8 cellular contexts compared by ENCODE assay signal in the genomic region with DNA sequence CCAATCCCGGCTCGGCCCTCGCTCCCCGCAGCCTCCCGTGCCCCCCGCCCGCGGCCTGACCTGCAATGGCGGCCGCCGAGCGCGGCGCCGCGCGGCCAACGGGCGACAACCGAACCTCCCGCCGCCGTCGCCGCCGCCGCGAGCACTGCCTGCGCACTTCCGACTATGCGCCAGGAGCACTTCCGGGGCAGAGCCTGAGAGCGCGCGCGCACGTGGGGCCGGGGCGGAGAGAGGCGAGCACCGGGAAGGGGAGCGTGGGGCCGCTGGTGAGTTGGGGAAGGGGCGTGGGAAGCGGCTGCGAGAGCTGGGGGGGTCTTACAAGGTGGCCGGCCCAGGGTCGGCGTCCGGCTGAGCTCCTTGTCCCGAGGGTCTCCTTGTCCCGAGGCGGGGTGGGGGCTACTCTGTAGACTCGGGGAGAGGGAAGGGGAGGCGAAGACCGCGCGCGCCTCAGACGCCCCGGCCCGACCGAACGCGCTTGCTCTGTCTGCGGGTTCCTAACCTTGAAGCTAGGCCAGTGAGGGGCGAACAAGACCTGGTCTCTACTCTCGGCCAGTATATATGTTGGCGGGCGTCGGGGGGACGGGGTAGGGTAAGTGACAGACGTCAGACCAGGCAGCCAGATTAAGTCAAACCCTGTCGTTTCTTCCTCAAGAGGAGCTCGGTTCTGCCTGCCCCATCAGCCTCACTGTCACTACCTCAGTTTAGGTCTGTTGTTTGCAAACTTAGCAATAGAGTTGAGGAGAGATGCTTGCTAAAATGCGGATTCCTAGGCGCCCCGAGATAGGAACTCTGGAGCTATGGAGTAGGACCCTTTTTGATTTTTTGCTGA. TPM values are rescaled to one million over a fixed set of nuclear protein-coding genes. Genes with fewer than 3 reads are reported as not detected.
A peak's percentile ranks its signal among the peaks of the same experiment; 100 is the strongest.
DNase-seq lines count a peak whose midpoint lies in the region; ATAC-seq and TF ChIP-seq lines count a peak whose summit lies in the region.

A gene with protein sequence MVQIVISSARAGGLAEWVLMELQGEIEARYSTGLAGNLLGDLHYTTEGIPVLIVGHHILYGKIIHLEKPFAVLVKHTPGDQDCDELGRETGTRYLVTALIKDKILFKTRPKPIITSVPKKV (minus strand): TSS at position 165 of the 829 bp plus-strand sequence. CDS start 11,130 bp downstream, outside the sequence.
A gene (plus strand): TSS at position 226 of the 829 bp plus-strand sequence. CDS start 811 bp downstream, outside the sequence.

- H3K27me3 Mint-ChIP-seq in activated CD4-positive, alpha-beta memory T cell treated with anti-CD3 and anti-CD28 coated beads for 36 hours, result no peaks in the 10 kb centered on the region

- TF ChIP-seq CTCF in lower lobe of right lung (IDR thresholded peaks at IDR 0.05), result no peak

- H3K36me3 ChIP-seq in duodenal mucosa (ENCODE audit: control insufficient read depth in 1 of 2, insufficient read depth in 2 of 2, low read length in 2 of 2), result peaks cover 2 to 6% of the 10 kb centered on the region in 2 donors
- H3K36me3 ChIP-seq in lower lobe of right lung, result peaks cover 22% of the 10 kb centered on the region

- peaks cover 64% of the 10 kb centered on the region for H3K4me1 Mint-ChIP-seq in activated CD4-positive, alpha-beta memory T cell treated with anti-CD3 and anti-CD28 coated beads for 36 hours (ENCODE audit: low read depth)

- H3K4me3 ChIP-seq in duodenal mucosa (ENCODE audit: low read depth in 1 of 2, low read length in 2 of 2) (peak within 1 kb of the TSS; percentile 89 to 91), lower lobe of right lung (peak within 1 kb of the TSS; percentile 90)

- ATAC-seq in GM19035 (IDR thresholded peaks at IDR 0.05; ENCODE audit: unreplicated experiment) (peak; percentile 89), HG03342 (IDR thresholded peaks at IDR 0.05; ENCODE audit: unreplicated experiment) (peak; percentile 88), lower lobe of right lung (peak; percentile 95 to 97)

- H3K36me3 Mint-ChIP-seq in activated CD4-positive, alpha-beta memory T cell treated with anti-CD3 and anti-CD28 coated beads for 36 hours, result peaks cover 27% of the 10 kb centered on the region

- H3K4me3 Mint-ChIP-seq in activated CD4-positive, alpha-beta memory T cell treated with anti-CD3 and anti-CD28 coated beads for 36 hours, result peak within 1 kb of the TSS; percentile 97

- peak within 1 kb of the TSS; percentile 85 for H3K27ac ChIP-seq in duodenal mucosa (ENCODE audit: low read depth, low read length)
- H3K27ac ChIP-seq in lower lobe of right lung, result peak within 1 kb of the TSS; percentile 91

- peak within 1 kb of the TSS; percentile 85 to 98 for H3K9ac ChIP-seq in duodenal mucosa (ENCODE audit: low read depth in 1 of 2, low read length in 2 of 2)

- H3K27me3 ChIP-seq in duodenal mucosa (ENCODE audit: control insufficient read depth in 1 of 2, insufficient read depth in 2 of 2, low read length in 2 of 2) (no peaks in the 10 kb centered on the region), lower lobe of right lung (ENCODE audit: low read depth) (no peaks in the 10 kb centered on the region)

- intact Hi-C loops in activated CD4-positive, alpha-beta memory T cell treated with anti-CD3 and anti-CD28 coated beads for 36 hours (cut with micrococcal nuclease), result loop anchor here (2.0 to 5.0 kb wide), 2 partner anchors 286 to 605 kb away; no protein-coding TSS in a partner anchor
- intact Hi-C loops in lower lobe of right lung (cut with DNase I), result no loop called here

- POLR2A ChIA-PET in activated CD4-positive, alpha-beta memory T cell treated with anti-CD3 and anti-CD28 coated beads for 36 hours (lab: Charles Lee), result interaction anchor here (0.6 to 4.3 kb wide), 9 partner anchors 34 to 432 kb away, joined by 3 to 31 read pairs (median 4); a partner anchor contains a TSS

- no peaks in the 10 kb centered on the region for H3K9me3 Mint-ChIP-seq in activated CD4-positive, alpha-beta memory T cell treated with anti-CD3 and anti-CD28 coated beads for 36 hours

- CTCF ChIA-PET in activated CD4-positive, alpha-beta memory T cell treated with anti-CD3 and anti-CD28 coated beads for 36 hours (lab: Charles Lee), result interaction anchor here (0.6 to 4.0 kb wide), 5 partner anchors 9 to 285 kb away, joined by 3 to 22 read pairs (median 3); no protein-coding TSS in a partner anchor

- DNase-seq in Ammon's horn (ENCODE audit: low spot score), result peak; percentile 89
- DNase-seq in NCI-H774 (lab: John Stamatoyannopoulos, UW), result peak; percentile 70
- peak; percentile 91 for DNase-seq in activated CD4-positive, alpha-beta memory T cell treated with anti-CD3 and anti-CD28 coated beads for 36 hours
- DNase-seq in lower lobe of right lung, result peak; percentile 92
- peak; percentile 56 to 77 (median 66) for DNase-seq in stimulated activated CD4-positive, alpha-beta T cell treated with anti-CD3 and anti-CD28 coated beads, TNF-alpha, amount 100 ng/mL, for 1 hour (ENCODE audit: low read depth in 3 of 3, low spot score in 1 of 3)

- H3K4me1 ChIP-seq in duodenal mucosa (ENCODE audit: control insufficient read depth in 1 of 2, insufficient read depth in 2 of 2, low read length in 2 of 2), result peaks cover 24% of the 10 kb centered on the region in 2 donors
- H3K4me1 ChIP-seq in lower lobe of right lung, result peaks cover 27% of the 10 kb centered on the region

- no peaks in the 10 kb centered on the region for H3K9me3 ChIP-seq in duodenal mucosa (ENCODE audit: control insufficient read depth in 1 of 2, low read length in 2 of 2)
- no peaks in the 10 kb centered on the region for H3K9me3 ChIP-seq in lower lobe of right lung

- H3K27ac Mint-ChIP-seq in activated CD4-positive, alpha-beta memory T cell treated with anti-CD3 and anti-CD28 coated beads for 36 hours, result peak within 1 kb of the TSS; percentile 91

RNA-seq across cellular contexts. Expression of the first gene that starts in this region (rescaled TPM):
- 100 to 1,000 TPM; 120 to 132 TPM for total RNA-seq in activated CD4-positive, alpha-beta memory T cell treated with anti-CD3 and anti-CD28 coated beads for 36 hours
- total RNA-seq in lower lobe of right lung, result 126 TPM

RNA-seq across cellular contexts. Expression of the second gene that starts in this region (rescaled TPM):
- total RNA-seq in activated CD4-positive, alpha-beta memory T cell treated with anti-CD3 and anti-CD28 coated beads for 36 hours, result 100 to 1,000 TPM; 104 to 106 TPM
- total RNA-seq in lower lobe of right lung, result 26.4 TPM

Comparison
In these comparisons a context has a peak if more than half of its experiments do, and no peak if none do; other contexts are left out.
1. Peak in every context shown above with its lines: DNase-seq, ATAC-seq, H3K4me3 ChIP-seq and H3K27ac ChIP-seq.